In genomic region chr11:76683496-76684095, GRCh38 we compare ENCODE assay signal across 16 cellular contexts. TPM values are rescaled to one million over a fixed set of nuclear protein-coding genes. Genes with fewer than 3 reads are reported as not detected.
DNase-seq lines count a peak whose midpoint lies in the region; ATAC-seq, FAIRE-seq and TF ChIP-seq lines count a peak whose summit lies in the region.
"Had no signal": no experiment of that assay in that cellular context is flagged by ENCODE, and none has a peak within 500 bp of the region (broad histone marks: within the 10 kb centered on the region; RNA-seq: fewer than 3 reads in every experiment).

No MANE protein-coding gene starts in this region.

- H4K20me1 ChIP-seq in IMR-90 (ENCODE audit: insufficient read depth, low read length) (no peaks in the 10 kb centered on the region), neural progenitor cell (ENCODE audit: low read depth) (no peaks in the 10 kb centered on the region)

- no peak overlapping the region for H3K14ac ChIP-seq in IMR-90 (replicated peaks; ENCODE audit: low read depth, low read length)

- no peak overlapping the region for H2BK5ac ChIP-seq in IMR-90 (ENCODE audit: low read depth, low read length, poor library complexity, severe bottlenecking)

- H3K9me1 ChIP-seq in IMR-90 (ENCODE audit: insufficient read depth, low read length): no peaks in the 10 kb centered on the region

- no peaks in the 10 kb centered on the region for H3K79me2 ChIP-seq in neural progenitor cell (ENCODE audit: low read depth)

- H2AFZ ChIP-seq in IMR-90 (replicated peaks; ENCODE audit: low read length, poor library complexity) (no peak overlapping the region), neural progenitor cell (replicated peaks) (no peak overlapping the region)

- peaks cover 22% of the 10 kb centered on the region for H3K4me1 Mint-ChIP-seq in neural progenitor cell

- no peaks in the 10 kb centered on the region for H3K36me3 ChIP-seq in IMR-90 (ENCODE audit: control insufficient read depth, insufficient read depth, low read length)
- H3K36me3 ChIP-seq in neural progenitor cell: no peaks in the 10 kb centered on the region
- no peaks in the 10 kb centered on the region for H3K36me3 ChIP-seq in gastrocnemius medialis
- H3K36me3 ChIP-seq: BLaER1 treated with 17β-estradiol and CSF1 and Interleukin-3, amounts not matched to agents 10 nM and 100 nM; HAP-1 had no signal

- dilution Hi-C loops in IMR-90 (cut with HindIII; ENCODE audit: low sequenced_read_pairs, unreplicated experiment): no loop called here

- H3K27ac ChIP-seq in A549 (no peak overlapping the region), IMR-90 (ENCODE audit: insufficient read depth, low read length) (no peak overlapping the region), neural progenitor cell (no peak overlapping the region), gastrocnemius medialis (no peak overlapping the region)
- H3K27ac ChIP-seq: BLaER1 treated with 17β-estradiol and CSF1 and Interleukin-3, amounts not matched to agents 10 nM and 100 nM had no signal

- no peak overlapping the region for H3K56ac ChIP-seq in IMR-90 (ENCODE audit: extremely low read depth, insufficient read depth, low read length)

- TF ChIP-seq RAD21 in A549 (conservative IDR thresholded peaks at IDR 0.05 in 1 of 2, IDR thresholded peaks at IDR 0.05 in 1 of 2): no peak
- no peak for TF ChIP-seq RAD21 in IMR-90 (IDR thresholded peaks at IDR 0.05; ENCODE audit: low read length)

- BruUV-seq in IMR-90 (replicated peaks; lab: Mats Ljungman, UMichigan): no TSS peak

- FAIRE-seq in A549 (lab: Jason Lieb, UNC): no peak
- FAIRE-seq in urothelium cell line (lab: Jason Lieb, UNC): peak; percentile 88
- FAIRE-seq: GM19239 had no signal

- H3K9me3 Mint-ChIP-seq in neural progenitor cell: peaks cover 3% of the 10 kb centered on the region
- H3K9me3 Mint-ChIP-seq: CD8-positive, alpha-beta T cell had no signal

- in situ Hi-C loops in IMR-90 (cut with MboI; ENCODE audit: low sequenced_read_pairs): loop anchor here (10.0 kb wide), 1 partner anchor 469 kb away; no protein-coding TSS in a partner anchor
- in situ Hi-C loops in gastrocnemius medialis (cut with MboI; ENCODE audit: low sequenced_read_pairs in 4 of 4): loop anchor here in 2 of 4 donors (10.0 to 25.0 kb wide), 2 partner anchors 96 to 129 kb away; no protein-coding TSS in a partner anchor

- no peak overlapping the region for H4K5ac ChIP-seq in IMR-90 (ENCODE audit: low read depth, low read length)

- H3K79me1 ChIP-seq in IMR-90 (ENCODE audit: low read depth in 1 of 2, low read length in 2 of 2): no peaks in the 10 kb centered on the region

- CTCF ChIA-PET in A549 (lab: Yijun Ruan, JAX) (interaction anchor here (1.2 to 6.6 kb wide), 3 partner anchors 41 to 85 kb away, joined by 3 to 50 read pairs (median 6); no protein-coding TSS in a partner anchor), IMR-90 (lab: Yijun Ruan, JAX) (interaction anchor here (2.2 kb wide), 1 partner anchor 85 kb away, joined by 5 read pairs; no protein-coding TSS in a partner anchor)

- H3K27me3 ChIP-seq in IMR-90 (ENCODE audit: control insufficient read depth, insufficient read depth, low read length): peaks cover 19% of the 10 kb centered on the region; the same call in 1 of the 2 replicates
- H3K27me3 ChIP-seq in neural progenitor cell: no peaks in the 10 kb centered on the region
- H3K27me3 ChIP-seq in gastrocnemius medialis: no peaks in the 10 kb centered on the region

- ATAC-seq in A549 (no peak), IMR-90 (ENCODE audit: low read depth) (no peak), HG02571 (IDR thresholded peaks at IDR 0.05; ENCODE audit: unreplicated experiment) (no peak), gastrocnemius medialis (no peak)
- ATAC-seq: CD8-positive, alpha-beta T cell had no signal

- no peak overlapping the region for H4K91ac ChIP-seq in IMR-90 (ENCODE audit: insufficient read depth, low read depth, low read length)

- no peaks in the 10 kb centered on the region for H3F3A ChIP-seq in neural progenitor cell (ENCODE audit: low read depth)

- peak overlapping the region; percentile 27 for H3K4me3 Mint-ChIP-seq in neural progenitor cell
- H3K4me3 Mint-ChIP-seq: B cell; CD8-positive, alpha-beta T cell had no signal

- peaks cover 9% of the 10 kb centered on the region for H3K27me3 Mint-ChIP-seq in neural progenitor cell (ENCODE audit: insufficient read depth, low read depth)

- no peak overlapping the region for H2BK120ac ChIP-seq in IMR-90 (ENCODE audit: low read depth, low read length)

- H3K9me3 ChIP-seq in A549: no peaks in the 10 kb centered on the region
- peaks cover 7% of the 10 kb centered on the region for H3K9me3 ChIP-seq in IMR-90 (ENCODE audit: control insufficient read depth, insufficient read depth, low read length)
- no peaks in the 10 kb centered on the region for H3K9me3 ChIP-seq in neural progenitor cell (ENCODE audit: low read depth)
- H3K9me3 ChIP-seq in gastrocnemius medialis: no peaks in the 10 kb centered on the region
- H3K9me3 ChIP-seq: HAP-1 had no signal

- H2BK15ac ChIP-seq in IMR-90 (ENCODE audit: low read depth, low read length): no peak overlapping the region

- H2AK5ac ChIP-seq in IMR-90 (ENCODE audit: low read depth, low read length): no peak overlapping the region

- H3K36me3 Mint-ChIP-seq in neural progenitor cell: no peaks in the 10 kb centered on the region
- H3K36me3 Mint-ChIP-seq: CD8-positive, alpha-beta T cell had no signal

- H3K9ac ChIP-seq in IMR-90 (ENCODE audit: low read depth, low read length) (no peak overlapping the region), neural progenitor cell (no peak overlapping the region)
- H3K9ac ChIP-seq: BLaER1 treated with 17β-estradiol and CSF1 and Interleukin-3, amounts not matched to agents 10 nM and 100 nM had no signal

- intact Hi-C loops in IMR-90 (cut with micrococcal nuclease) (loop anchor here (10.0 kb wide), 1 partner anchor 479 kb away; the partner anchor contains the start of gene WNT11), gastrocnemius medialis (cut with DNase I; ENCODE audit: low total_unique reads) (no loop called here)

- no peak overlapping the region for H2BK20ac ChIP-seq in IMR-90 (ENCODE audit: low read depth, low read length)

- H3K4me2 ChIP-seq in A549 (no peak overlapping the region), IMR-90 (ENCODE audit: low read depth, low read length) (no peak overlapping the region), neural progenitor cell (no peak overlapping the region)

- no peak overlapping the region for H3K4me3 ChIP-seq in A549
- H3K4me3 ChIP-seq in IMR-90 (ENCODE audit: insufficient read depth, low read depth, low read length): no peak overlapping the region
- H3K4me3 ChIP-seq in neural progenitor cell: no peak overlapping the region
- no peak overlapping the region for H3K4me3 ChIP-seq in gastrocnemius medialis
- H3K4me3 ChIP-seq: BLaER1 treated with 17β-estradiol and CSF1 and Interleukin-3, amounts not matched to agents 10 nM and 100 nM; HAP-1 had no signal

- no peak overlapping the region for H3K23ac ChIP-seq in IMR-90 (ENCODE audit: low read depth, low read length)

- H3K27ac Mint-ChIP-seq in neural progenitor cell: peak overlapping the region; percentile 49
- H3K27ac Mint-ChIP-seq: B cell; CD8-positive, alpha-beta T cell had no signal

- TF ChIP-seq EP300 in A549 (IDR thresholded peaks at IDR 0.05): no peak

- no peak overlapping the region for H3K18ac ChIP-seq in IMR-90 (ENCODE audit: low read depth, low read length)

- POLR2A ChIA-PET in A549 (lab: Yijun Ruan, JAX) (no interaction called here), IMR-90 (lab: Charles Lee; ENCODE audit: unreplicated experiment) (interaction anchor here (0.5 kb wide), 1 partner anchor 437 kb away, joined by 3 read pairs; no protein-coding TSS in a partner anchor)

- H3K4ac ChIP-seq in IMR-90 (ENCODE audit: low read depth, low read length): no peak overlapping the region

- 61% methylated on average over 3 of the region's 3 CpGs for WGBS in A549 (ENCODE audit: missing lambda C conversion rate)
- 100% methylated on average over 1 of the region's 3 CpGs; no CpG with 5 or more reads in 1 of the 2 experiments for WGBS in IMR-90 (ENCODE audit: extremely low coverage in 2 of 2, insufficient read length in 1 of 2), 2 experiments

- TF ChIP-seq CTCF in A549 (IDR thresholded peaks at IDR 0.05) (no peak), IMR-90 (conservative IDR thresholded peaks at IDR 0.05; ENCODE audit: low read depth, low read length) (no peak), neural progenitor cell (IDR thresholded peaks at IDR 0.05) (no peak), gastrocnemius medialis (IDR thresholded peaks at IDR 0.05 in 4 of 5, conservative IDR thresholded peaks at IDR 0.05 in 1 of 5) (no peak)

- H3K4me1 ChIP-seq in A549 (no peaks in the 10 kb centered on the region), IMR-90 (ENCODE audit: control insufficient read depth, insufficient read depth, low read length) (no peaks in the 10 kb centered on the region), neural progenitor cell (no peaks in the 10 kb centered on the region), gastrocnemius medialis (no peaks in the 10 kb centered on the region)
- H3K4me1 ChIP-seq: HAP-1 had no signal

- no peak overlapping the region for H2AK9ac ChIP-seq in IMR-90 (replicated peaks; ENCODE audit: low read depth, low read length, poor library complexity)

- no peak overlapping the region for H4K8ac ChIP-seq in IMR-90 (ENCODE audit: low read depth in 2 of 2, low read length in 2 of 2)

- no peak for DNase-seq in A549 (ENCODE audit: low read depth in 1 of 2, low spot score in 1 of 2)
- DNase-seq in IMR-90: no peak
- no peak for DNase-seq in neural progenitor cell (ENCODE audit: low spot score)
- no peak for DNase-seq in urothelium cell line (ENCODE audit: low spot score)
- DNase-seq in NCI-H2081 (lab: John Stamatoyannopoulos, UW): no peak
- DNase-seq in gastrocnemius medialis: no peak
- DNase-seq: 8988T; Calu3; CD8-positive, alpha-beta T cell; DMS79 treated with DMSO at 0.1 percent for 48 hours; GF-D8 had no signal

- no peak for TF ChIP-seq POLR2A in A549 (IDR thresholded peaks at IDR 0.05; ENCODE audit: low read length)
- TF ChIP-seq POLR2A in IMR-90 (IDR thresholded peaks at IDR 0.05; ENCODE audit: low read depth, low read length): no peak
- no peak for TF ChIP-seq POLR2A in gastrocnemius medialis (IDR thresholded peaks at IDR 0.05)

TF ChIP-seq in A549, 52 proteins besides CTCF, POLR2A, EP300 and RAD21 (continues in another document):
- no peak for TF ChIP-seq CBX2 (IDR thresholded peaks at IDR 0.05; ENCODE audit: borderline replicate concordance, low read depth)

RNA-seq across cellular contexts. Expression of gene LRRC32, which starts 13.0 kb away (rescaled TPM):
- polyA plus RNA-seq in A549 (2011; rRNA removed) (0.62 and 1.0 TPM in 2 replicates), A549 (2017; fragmentation: RNase III; extraction: RNeasy Plus Mini Kit Qiagen cat#74134 plus additional on column Dnase treatment) (0.08 to 0.25 TPM (median 0.16 TPM) in 3 replicates), IMR-90 (2012; rRNA removed) (13.0 and 13.7 TPM in 2 replicates)
- 0.09 and 0.17 TPM in 2 replicates for polyA plus RNA-seq in A549 (2012; cell fraction: cytosol; rRNA removed)
- polyA plus RNA-seq in A549 (2012; cell fraction: nucleus; rRNA removed): 0.67 and 0.98 TPM in 2 replicates
- 0.29 and 0.37 TPM in 2 replicates for polyA minus RNA-seq in A549 (2011; rRNA and poly(A)+ RNA removed)
- total RNA-seq in IMR-90 (2012; rRNA removed) (4.2 and 5.2 TPM in 2 replicates), neural progenitor cell (ENCODE audit: low replicate concordance) (0.21 and 1.1 TPM in 2 replicates), gastrocnemius medialis (10 to 100 TPM; 14.5 to 35.5 (median 23.4) TPM)
- polyA plus RNA-seq in IMR-90 (2012; cell fraction: cytosol; rRNA removed): 10.9 and 20.1 TPM in 2 replicates
- 8.8 and 12.9 TPM in 2 replicates for polyA plus RNA-seq in IMR-90 (2012; cell fraction: nucleus; rRNA removed; ENCODE audit: low replicate concordance)
- total RNA-seq: Calu3 had no signal
